In genomic region chr2:218366621-218367414, GRCh38 we compare ENCODE assay signal across 9 cellular contexts. TPM values are rescaled to one million over a fixed set of nuclear protein-coding genes. Genes with fewer than 3 reads are reported as not detected.
DNase-seq lines count a peak whose midpoint lies in the region; ATAC-seq, FAIRE-seq and TF ChIP-seq lines count a peak whose summit lies in the region.
"Had no signal": no experiment of that assay in that cellular context is flagged by ENCODE, and none has a peak within 500 bp of the region (broad histone marks: within the 10 kb centered on the region; RNA-seq: fewer than 3 reads in every experiment).

No MANE protein-coding gene starts in this region.

- H3K27ac ChIP-seq in Karpas-422 (ENCODE audit: low read length) (no peak overlapping the region), neutrophil (peak overlapping the region; percentile 99)

- H3K36me3 ChIP-seq in Karpas-422 (ENCODE audit: insufficient read depth, low read length) (no peaks in the 10 kb centered on the region), neutrophil (no peaks in the 10 kb centered on the region)

- peak overlapping the region; percentile 81 for H3K4me2 ChIP-seq in Karpas-422 (ENCODE audit: low read depth, low read length, poor library complexity, severe bottlenecking)

- H3K4me1 ChIP-seq in Karpas-422 (ENCODE audit: low read length) (peaks cover 47% of the 10 kb centered on the region), neutrophil (ENCODE audit: control insufficient read depth in 1 of 2, insufficient read depth in 1 of 2, low read depth in 1 of 2, low read length in 1 of 2) (peaks cover 90 to 94% of the 10 kb centered on the region in 2 experiments)

- TF ChIP-seq CTCF in CD14-positive monocyte (IDR thresholded peaks at IDR 0.05) (no peak), neutrophil (IDR thresholded peaks at IDR 0.05) (no peak), GM10248 (IDR thresholded peaks at IDR 0.05; ENCODE audit: control extremely low read depth, extremely low read depth, low read depth, missing control alignments) (no peak)

- peak overlapping the region; percentile 99 to 100 (median 100) for H3K27ac Mint-ChIP-seq in CD14-positive monocyte
- H3K27ac Mint-ChIP-seq in effector memory CD8-positive, alpha-beta T cell: peak overlapping the region; percentile 82 to 87

- H3K4me1 Mint-ChIP-seq in CD14-positive monocyte: peaks cover 86% of the 10 kb centered on the region
- peaks cover 5 to 6% of the 10 kb centered on the region in 2 donors for H3K4me1 Mint-ChIP-seq in effector memory CD8-positive, alpha-beta T cell (ENCODE audit: low read depth in 2 of 2)

- H3K9me3 Mint-ChIP-seq in CD14-positive monocyte: peaks cover 0 to 11% (median 6%) of the 10 kb centered on the region in 7 donors
- no peaks in the 10 kb centered on the region for H3K9me3 Mint-ChIP-seq in effector memory CD8-positive, alpha-beta T cell

- no peak for FAIRE-seq in GM12891 (lab: Jason Lieb, UNC)

- no peak for ATAC-seq in effector memory CD8-positive, alpha-beta T cell (replicated peaks)

- CTCF ChIA-PET in GM10248 (lab: Yijun Ruan, JAX): interaction anchor here (0.8 to 1.6 kb wide), 9 partner anchors 9 to 481 kb away, joined by 3 to 9 read pairs (median 3); partner anchors contain the start of genes CATIP and SLC11A1

- no peaks in the 10 kb centered on the region for H3K9me2 ChIP-seq in Karpas-422 (replicated peaks; ENCODE audit: insufficient read depth, low read length)

- H4K20me1 ChIP-seq in Karpas-422 (ENCODE audit: insufficient read depth, low read depth, low read length): no peaks in the 10 kb centered on the region

- H3K79me2 ChIP-seq in Karpas-422 (ENCODE audit: low read length): no peaks in the 10 kb centered on the region

- H3K36me3 Mint-ChIP-seq in CD14-positive monocyte: peaks cover 2 to 12% of the 10 kb centered on the region in 2 donors
- H3K36me3 Mint-ChIP-seq in effector memory CD8-positive, alpha-beta T cell (ENCODE audit: insufficient read depth): peaks cover 11% of the 10 kb centered on the region

- peak overlapping the region; percentile 69; the same call in 1 of the 2 replicates for H3K9ac ChIP-seq in Karpas-422 (ENCODE audit: low read length)

- DNase-seq in CD14-positive monocyte (ENCODE audit: low spot score): no peak
- DNase-seq in Karpas-422: no peak
- no peak for DNase-seq in effector memory CD8-positive, alpha-beta T cell
- DNase-seq in NCI-H345 (lab: John Stamatoyannopoulos, UW): no peak
- DNase-seq in GM10248 (ENCODE audit: extremely low spot score): no peak
- DNase-seq in cerebellar cortex (ENCODE audit: low spot score): no peak
- DNase-seq in GM12891 (ENCODE audit: insufficient read length, low spot score): no peak
- DNase-seq: SHP77 treated with DMSO at 0.1 percent for 48 hours had no signal

- intact Hi-C loops in CD14-positive monocyte (cut with micrococcal nuclease): no loop called here

- H3K4me3 ChIP-seq in Karpas-422 (ENCODE audit: low read length): peak overlapping the region; percentile 67
- H3K4me3 ChIP-seq in neutrophil (ENCODE audit: low read depth in 1 of 2, low read length in 1 of 2): peak overlapping the region; percentile 82 to 83

- POLR2A ChIA-PET in GM10248 (lab: Yijun Ruan, JAX): no interaction called here

- TF ChIP-seq POLR2A in GM12891 (IDR thresholded peaks at IDR 0.05; ENCODE audit: low read depth, low read length): no peak

- peak overlapping the region; percentile 85 to 93 for H3K4me3 Mint-ChIP-seq in CD14-positive monocyte
- peak overlapping the region; percentile 69 to 81 for H3K4me3 Mint-ChIP-seq in effector memory CD8-positive, alpha-beta T cell

- H3K27me3 Mint-ChIP-seq in CD14-positive monocyte (ENCODE audit: low read depth in 3 of 3): peaks cover 0 to 1% (median 0%) of the 10 kb centered on the region in 3 donors
- no peaks in the 10 kb centered on the region for H3K27me3 Mint-ChIP-seq in effector memory CD8-positive, alpha-beta T cell

- H3K9me3 ChIP-seq in Karpas-422 (ENCODE audit: low read length): no peaks in the 10 kb centered on the region
- no peaks in the 10 kb centered on the region for H3K9me3 ChIP-seq in neutrophil

- H3K27me3 ChIP-seq in Karpas-422 (ENCODE audit: low read length) (no peaks in the 10 kb centered on the region; the same call in 1 of the 2 replicates), neutrophil (no peaks in the 10 kb centered on the region)

- H2AFZ ChIP-seq in Karpas-422 (ENCODE audit: low read length): peak overlapping the region; percentile 98; the same call in 1 of the 2 replicates

TF ChIP-seq in GM12891, 5 proteins besides CTCF, POLR2A, EP300 and RAD21:
- TF ChIP-seq TAF1 (IDR thresholded peaks at IDR 0.05; ENCODE audit: low read depth, low read length) (no peak), POLR2AphosphoS5 (IDR thresholded peaks at IDR 0.05; ENCODE audit: low read depth, low read length) (no peak), POU2F2 (IDR thresholded peaks at IDR 0.05; ENCODE audit: low read depth, low read length) (no peak), SPI1 (IDR thresholded peaks at IDR 0.05; ENCODE audit: low read depth, low read length) (no peak), PAX5 (IDR thresholded peaks at IDR 0.05; ENCODE audit: insufficient read depth, low read length, severe bottlenecking) (no peak)

RNA-seq across cellular contexts. Expression of gene CATIP, which starts 10.2 kb away (rescaled TPM):
- 1 to 10 TPM; 2.9 to 5.5 TPM for polyA plus RNA-seq in CD14-positive monocyte
- not detected in 2 replicates for total RNA-seq in Karpas-422 (2014; rRNA removed; shearing (Covaris generic); ENCODE audit: low replicate concordance)
- polyA plus RNA-seq in GM12891 (2012; ENCODE audit: low read depth, missing spikeins): not detected

RNA-seq across cellular contexts. Expression of gene SLC11A1, which starts 15.3 kb away (rescaled TPM):
- polyA plus RNA-seq in CD14-positive monocyte: 100 to 1,000 TPM; 184 to 352 TPM
- 1.9 TPM in 1 of 2 replicates, not detected in the other for total RNA-seq in Karpas-422 (2014; rRNA removed; shearing (Covaris generic); ENCODE audit: low replicate concordance)
- polyA plus RNA-seq in GM12891 (2012; ENCODE audit: low read depth, missing spikeins): 0.09 TPM

RNA-seq across cellular contexts. Expression of gene CTDSP1, which starts 32.9 kb away (rescaled TPM):
- 10 to 100 TPM; 46.4 to 49.9 TPM for polyA plus RNA-seq in CD14-positive monocyte
- total RNA-seq in Karpas-422 (2014; rRNA removed; shearing (Covaris generic); ENCODE audit: low replicate concordance): 46.3 and 72.6 TPM in 2 replicates
- polyA plus RNA-seq in GM12891 (2012; ENCODE audit: low read depth, missing spikeins): 27.9 TPM

RNA-seq across cellular contexts. Expression of gene VIL1, which starts 52.1 kb away (rescaled TPM):
- not detected for polyA plus RNA-seq in CD14-positive monocyte
- not detected in 2 replicates for total RNA-seq in Karpas-422 (2014; rRNA removed; shearing (Covaris generic); ENCODE audit: low replicate concordance)
- polyA plus RNA-seq in GM12891 (2012; ENCODE audit: low read depth, missing spikeins): 0.28 TPM
